1 cellular context compared by ENCODE assay signal in the genomic region with DNA sequence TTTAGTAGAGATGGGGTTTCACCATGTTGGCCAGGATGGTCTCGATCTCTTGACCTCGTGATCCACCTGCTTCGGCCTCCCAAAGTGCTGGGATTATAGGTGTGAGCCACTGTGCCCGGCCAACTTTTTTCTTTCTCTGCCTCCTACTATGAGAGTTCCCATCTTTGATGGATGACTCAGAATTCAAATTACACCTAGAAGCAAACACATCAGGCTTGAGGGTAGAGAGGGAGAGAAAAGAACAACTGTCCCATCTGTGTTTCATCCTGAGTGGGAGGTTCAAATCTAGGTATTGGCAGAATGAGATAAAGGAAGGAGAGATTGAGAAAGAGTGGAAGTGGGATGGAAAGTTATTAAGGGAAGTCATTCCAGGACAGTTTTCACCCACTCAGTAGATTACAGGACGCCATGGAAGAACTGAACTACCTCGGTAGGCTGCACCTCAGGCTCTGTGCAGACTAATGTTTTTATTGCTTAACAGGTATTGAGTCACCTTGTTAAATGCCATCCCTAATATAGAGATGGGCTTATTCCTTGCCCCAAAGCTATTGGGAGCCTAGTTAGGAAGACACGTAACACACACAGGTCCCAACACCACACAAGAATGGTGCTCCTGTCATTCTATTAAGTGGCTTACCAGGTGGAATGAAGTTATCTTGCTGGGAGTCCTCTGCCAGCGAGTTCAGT.
TF ChIP-seq lines count a peak whose summit lies in the region.

No MANE protein-coding gene starts in this region.

TF ChIP-seq in GM23338, 12 proteins besides CTCF, POLR2A, EP300 and RAD21 (continued from another document):
- TF ChIP-seq ZNF331 (CRISPR knock-in tag; IDR thresholded peaks at IDR 0.05; ENCODE audit: low read depth) (no peak), EZH2phosphoT487 (IDR thresholded peaks at IDR 0.05; ENCODE audit: unreplicated experiment) (no peak), EZH2 (IDR thresholded peaks at IDR 0.05; ENCODE audit: low read depth, unreplicated experiment) (no peak), ZNF114 (CRISPR knock-in tag; IDR thresholded peaks at IDR 0.05) (no peak)
- TF ChIP-seq, protein P1, sequence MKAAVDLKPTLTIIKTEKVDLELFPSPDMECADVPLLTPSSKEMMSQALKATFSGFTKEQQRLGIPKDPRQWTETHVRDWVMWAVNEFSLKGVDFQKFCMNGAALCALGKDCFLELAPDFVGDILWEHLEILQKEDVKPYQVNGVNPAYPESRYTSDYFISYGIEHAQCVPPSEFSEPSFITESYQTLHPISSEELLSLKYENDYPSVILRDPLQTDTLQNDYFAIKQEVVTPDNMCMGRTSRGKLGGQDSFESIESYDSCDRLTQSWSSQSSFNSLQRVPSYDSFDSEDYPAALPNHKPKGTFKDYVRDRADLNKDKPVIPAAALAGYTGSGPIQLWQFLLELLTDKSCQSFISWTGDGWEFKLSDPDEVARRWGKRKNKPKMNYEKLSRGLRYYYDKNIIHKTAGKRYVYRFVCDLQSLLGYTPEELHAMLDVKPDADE (IDR thresholded peaks at IDR 0.05), result no peak
